8 cellular contexts compared by ENCODE assay signal in the genomic region with DNA sequence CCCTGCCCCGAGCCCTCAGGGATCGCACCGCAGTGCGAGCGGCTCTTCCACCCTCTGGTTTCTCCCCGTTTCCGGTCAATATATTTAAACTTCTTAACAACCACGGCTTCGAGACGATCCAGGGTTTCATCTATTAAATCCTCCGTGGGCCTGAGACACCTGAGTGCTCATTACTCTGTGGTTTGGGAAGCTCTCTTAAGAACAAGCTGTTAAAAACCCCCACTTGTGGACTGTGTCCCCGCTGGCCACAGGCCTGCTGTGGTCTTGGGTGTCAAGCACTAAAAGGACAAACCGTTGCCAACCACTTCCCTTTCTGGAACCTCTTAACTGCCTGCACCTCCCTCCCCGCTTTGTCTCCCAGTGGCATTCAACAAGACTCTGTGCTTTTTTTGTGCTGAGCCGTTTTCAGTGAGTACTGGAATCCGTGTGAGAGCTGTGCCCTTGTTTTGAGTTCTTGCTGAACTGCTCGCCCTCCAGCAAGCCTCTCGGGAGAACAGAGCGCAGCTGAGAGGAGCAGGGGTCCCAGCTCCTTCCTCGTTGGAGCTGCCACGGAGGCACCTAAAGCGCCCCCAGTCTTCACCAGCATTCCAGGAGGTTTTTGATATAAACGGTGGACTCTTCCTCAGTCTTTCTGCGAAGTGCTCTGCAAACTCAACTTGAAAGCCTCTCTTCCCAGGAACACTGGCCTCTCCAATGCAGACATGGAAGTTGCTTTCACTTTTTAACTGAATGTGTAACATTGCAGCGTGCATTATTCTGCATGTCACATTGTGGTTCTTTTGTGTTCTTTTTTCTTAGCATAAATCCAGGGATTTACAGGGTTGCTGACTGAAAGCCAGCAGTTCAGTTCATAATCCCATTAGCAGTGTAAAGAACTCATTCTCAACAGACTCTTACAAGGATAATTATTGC. TPM values are rescaled to one million over a fixed set of nuclear protein-coding genes. Genes with fewer than 3 reads are reported as not detected.
A peak's percentile ranks its signal among the peaks of the same experiment; 100 is the strongest.
DNase-seq lines count a peak whose midpoint lies in the region; ATAC-seq and TF ChIP-seq lines count a peak whose summit lies in the region.

No MANE protein-coding gene starts in this region.

- H3K27ac ChIP-seq in neural cell (ENCODE audit: low read length) = no peak overlapping the region

- no peaks in the 10 kb centered on the region for H3K36me3 ChIP-seq in neural cell (ENCODE audit: insufficient read depth, low read length)

- H3K27me3 ChIP-seq in neural cell (ENCODE audit: insufficient read depth, low read depth, low read length) = peaks cover 30% of the 10 kb centered on the region

- peak; percentile 63 for DNase-seq in CD1c-positive myeloid dendritic cell (ENCODE audit: extremely low spot score)
- DNase-seq in LHCN-M2 (ENCODE audit: low read depth) = peak; percentile 76
- DNase-seq in activated naive CD4-positive, alpha-beta T cell treated with anti-CD3 and anti-CD28 coated beads, Interleukin-2, amount 50 U/mL, for 72 hours (ENCODE audit: low spot score in 2 of 2) = no peak
- peak; percentile 7 for DNase-seq in germinal center (ENCODE audit: low spot score)
- DNase-seq in NCI-H2107 treated with DMSO at 0.1 percent for 48 hours (lab: John Stamatoyannopoulos, UW; ENCODE audit: unreplicated experiment) = no peak

- ATAC-seq in GM19324 (IDR thresholded peaks at IDR 0.05; ENCODE audit: low FRiP score, unreplicated experiment) = peak; percentile 28
- ATAC-seq in activated naive CD4-positive, alpha-beta T cell treated with anti-CD3 and anti-CD28 coated beads, Interleukin-2, amount 50 U/mL, for 72 hours = peak; percentile 47 to 58
- no peak for ATAC-seq in GM21529 (IDR thresholded peaks at IDR 0.05; ENCODE audit: unreplicated experiment)

- no peaks in the 10 kb centered on the region for H4K20me1 ChIP-seq in neural cell (ENCODE audit: insufficient read depth)

- H3K79me2 ChIP-seq in neural cell (replicated peaks; ENCODE audit: insufficient read depth, low read length) = no peaks in the 10 kb centered on the region

- no peak overlapping the region for H3K4me2 ChIP-seq in neural cell (ENCODE audit: low read length)

- no peak for TF ChIP-seq CTCF in neural cell (IDR thresholded peaks at IDR 0.05; ENCODE audit: poor library complexity, severe bottlenecking)

- peaks cover 8 to 10% of the 10 kb centered on the region in 2 donors for H3K36me3 Mint-ChIP-seq in activated naive CD4-positive, alpha-beta T cell treated with anti-CD3 and anti-CD28 coated beads, Interleukin-2, amount 50 U/mL, for 72 hours

- no peaks in the 10 kb centered on the region for H3K9me3 ChIP-seq in neural cell (ENCODE audit: low read length)

- H2AFZ ChIP-seq in neural cell (ENCODE audit: low read depth, low read length) = no peak overlapping the region

- peak overlapping the region; percentile 12 to 36 for H3K27ac Mint-ChIP-seq in activated naive CD4-positive, alpha-beta T cell treated with anti-CD3 and anti-CD28 coated beads, Interleukin-2, amount 50 U/mL, for 72 hours

- no peak for TF ChIP-seq EP300 in neural cell (conservative IDR thresholded peaks at IDR 0.05; ENCODE audit: poor library complexity, severe bottlenecking)

- H3K9me2 ChIP-seq in neural cell (ENCODE audit: insufficient read depth, low read length) = no peaks in the 10 kb centered on the region

- H3K9me3 Mint-ChIP-seq in activated naive CD4-positive, alpha-beta T cell treated with anti-CD3 and anti-CD28 coated beads, Interleukin-2, amount 50 U/mL, for 72 hours = no peaks in the 10 kb centered on the region

- no peaks in the 10 kb centered on the region for H3F3A ChIP-seq in neural cell (ENCODE audit: insufficient read depth, low read length, poor library complexity, severe bottlenecking)

- TF ChIP-seq RAD21 in neural cell (conservative IDR thresholded peaks at IDR 0.05) = no peak

- peak overlapping the region; percentile 25 for H3K4me3 ChIP-seq in neural cell (ENCODE audit: low read length)

- no peak overlapping the region for H3K9ac ChIP-seq in neural cell (ENCODE audit: low read length)

TF ChIP-seq in neural cell, 6 proteins besides CTCF, POLR2A, EP300 and RAD21:
- TF ChIP-seq SMC3 (conservative IDR thresholded peaks at IDR 0.05; ENCODE audit: poor library complexity) (no peak), POLR2AphosphoS5 (IDR thresholded peaks at IDR 0.05) (no peak), EZH2 (IDR thresholded peaks at IDR 0.05; ENCODE audit: borderline replicate concordance, insufficient read depth, low read length, poor library complexity, severe bottlenecking) (no peak), MXI1 (conservative IDR thresholded peaks at IDR 0.05; ENCODE audit: poor library complexity, severe bottlenecking) (no peak), REST (IDR thresholded peaks at IDR 0.05; ENCODE audit: borderline replicate concordance) (no peak), TAF1 (IDR thresholded peaks at IDR 0.05; ENCODE audit: low read depth) (no peak)

RNA-seq across cellular contexts. Expression of gene IGFBP7, which starts 0.7 kb away (rescaled TPM):
- 221 and 314 TPM in 2 replicates for total RNA-seq in LHCN-M2 (2014; rRNA removed)
- 564 TPM for polyA plus RNA-seq in LHCN-M2 (2012)
- total RNA-seq in activated naive CD4-positive, alpha-beta T cell treated with anti-CD3 and anti-CD28 coated beads, Interleukin-2, amount 50 U/mL, for 72 hours = under 1 TPM in 1 of 2 donors, not detected in 1; 0.32 TPM
- polyA plus RNA-seq in neural cell = 0.33 TPM in 1 of 2 replicates, not detected in the other
- not detected in 2 replicates for polyA minus RNA-seq in neural cell

Comparison
In these comparisons a context has a peak if more than half of its experiments do, and no peak if none do; other contexts are left out.
1. DNase-seq: peak in CD1c-positive myeloid dendritic cell (single experiment), LHCN-M2 (single experiment) and germinal center (single experiment); none in activated naive CD4-positive, alpha-beta T cell treated with anti-CD3 and anti-CD28 coated beads, Interleukin-2, amount 50 U/mL, for 72 hours (0 of 2) and NCI-H2107 treated with DMSO at 0.1 percent for 48 hours (single experiment).
2. RNA of gene IGFBP7, which starts 0.7 kb away (total RNA-seq): 221 to 314 TPM in LHCN-M2; 0.32 TPM in activated naive CD4-positive, alpha-beta T cell treated with anti-CD3 and anti-CD28 coated beads, Interleukin-2, amount 50 U/mL, for 72 hours; every median in the first group is over 100 times any median in the second.